26 cellular contexts compared by ENCODE assay signal in genomic region chr9:128384801-128385492, GRCh38. TPM values are rescaled to one million over a fixed set of nuclear protein-coding genes. Genes with fewer than 3 reads are reported as not detected.
DNase-seq lines count a peak whose midpoint lies in the region; ATAC-seq, FAIRE-seq and TF ChIP-seq lines count a peak whose summit lies in the region.
"Had no signal": no experiment of that assay in that cellular context is flagged by ENCODE, and none has a peak within 500 bp of the region (broad histone marks: within the 10 kb centered on the region; RNA-seq: fewer than 3 reads in every experiment).

No MANE protein-coding gene starts in this region.

- H3K27me3 ChIP-seq in IMR-90 (ENCODE audit: control insufficient read depth, insufficient read depth, low read length), result no peaks in the 10 kb centered on the region
- peaks cover 96% of the 10 kb centered on the region for H3K27me3 ChIP-seq in iPS-20b (ENCODE audit: insufficient read depth, low read length)
- H3K27me3 ChIP-seq in HepG2 (ENCODE audit: control insufficient read depth in 1 of 2, insufficient read depth in 2 of 2, low read length in 2 of 2), result no peaks in the 10 kb centered on the region
- H3K27me3 ChIP-seq: BE2C, gastrocnemius medialis, ovary, suprapubic skin, uterus had no signal

- no CpG with 5 or more reads among the region's 7 CpGs for WGBS in IMR-90 (ENCODE audit: extremely low coverage in 2 of 2, insufficient read length in 1 of 2), 2 experiments
- WGBS in HepG2 (ENCODE audit: low lambda C conversion rate), result 95% methylated on average over 7 of the region's 7 CpGs

- no peak overlapping the region for H4K8ac ChIP-seq in IMR-90 (ENCODE audit: low read depth in 2 of 2, low read length in 2 of 2)

- no peak for TF ChIP-seq EP300 in HepG2 (IDR thresholded peaks at IDR 0.05; ENCODE audit: low read depth in 2 of 2, low read length in 2 of 2)
- no peak for TF ChIP-seq EP300 in HepG2 (CRISPR knock-in tag; IDR thresholded peaks at IDR 0.05; ENCODE audit: borderline replicate concordance)

- intact Hi-C loops in IMR-90 (cut with micrococcal nuclease) (no loop called here), HepG2 (cut with micrococcal nuclease; ENCODE audit: unreplicated experiment) (no loop called here)

- no peak for TF ChIP-seq RAD21 in IMR-90 (IDR thresholded peaks at IDR 0.05; ENCODE audit: low read length)
- TF ChIP-seq RAD21 in HepG2 (CRISPR knock-in tag; IDR thresholded peaks at IDR 0.05), result no peak

- TF ChIP-seq CTCF in IMR-90 (conservative IDR thresholded peaks at IDR 0.05; ENCODE audit: low read depth, low read length) (no peak), HepG2 (CRISPR knock-in tag; IDR thresholded peaks at IDR 0.05) (no peak)

- H3K9me1 ChIP-seq in IMR-90 (ENCODE audit: insufficient read depth, low read length), result peaks cover 7% of the 10 kb centered on the region; the same call in 1 of the 2 replicates

- H3K23ac ChIP-seq in IMR-90 (ENCODE audit: low read depth, low read length), result no peak overlapping the region

- no peak overlapping the region for H3K56ac ChIP-seq in IMR-90 (ENCODE audit: extremely low read depth, insufficient read depth, low read length)

- FAIRE-seq in HepG2 (lab: Jason Lieb, UNC), result no peak
- FAIRE-seq: RCC 7860 had no signal

- DNase-seq in IMR-90 (no peak), caudate nucleus (lab: John Stamatoyannopoulos, UW) (no peak), substantia nigra (lab: John Stamatoyannopoulos, UW) (no peak), HepG2 (ENCODE audit: low spot score) (no peak), HEK293T (ENCODE audit: extremely low spot score) (no peak), D341Med (ENCODE audit: low spot score) (no peak)
- DNase-seq: activated CD4-positive, alpha-beta T cell treated with anti-CD3 and anti-CD28 coated beads for 48 hours; activated CD8-positive, alpha-beta memory T cell treated with anti-CD3 and anti-CD28 coated beads for 24 hours; activated naive CD8-positive, alpha-beta T cell treated with anti-CD3 and anti-CD28 coated beads, Interleukin-2, amount 10 ng/mL, durations not matched to agents 7 days and 5 days; activated T-cell treated with anti-CD3 and anti-CD28 coated beads for 4 hours; BE2C; dermis blood vessel endothelial cell; gastrocnemius medialis; GDM1; left colon; NCI-H1048; NCI-H1694; NCI-H446 treated with DMSO at 0.1 percent for 48 hours; ovary; SIG-M5; stimulated activated naive CD4-positive, alpha-beta T cell; uterus had no signal

- no peak overlapping the region for H2BK120ac ChIP-seq in IMR-90 (ENCODE audit: low read depth, low read length)

- H3K4me2 ChIP-seq in IMR-90 (ENCODE audit: low read depth, low read length) (no peak overlapping the region), HepG2 (ENCODE audit: low read depth, low read length) (no peak overlapping the region)

- in situ Hi-C loops in IMR-90 (cut with MboI; ENCODE audit: low sequenced_read_pairs) (no loop called here), HepG2 (cut with HindIII; ENCODE audit: extremely low pct_ligation_motif_present, low pct_unique_long_range_greater_than_20kb) (no loop called here)

- no peak overlapping the region for H2AK5ac ChIP-seq in IMR-90 (ENCODE audit: low read depth, low read length)

- CTCF ChIA-PET in IMR-90 (lab: Yijun Ruan, JAX) (no interaction called here), HepG2 (lab: Yijun Ruan, JAX; ENCODE audit: low intra/inter-chr PET ratio, low total read pairs) (no interaction called here), HEK293T (lab: Yijun Ruan, JAX) (no interaction called here)

- no peak overlapping the region for H3K4ac ChIP-seq in IMR-90 (ENCODE audit: low read depth, low read length)

- H3K36me3 ChIP-seq in IMR-90 (ENCODE audit: control insufficient read depth, insufficient read depth, low read length), result peaks cover 48% of the 10 kb centered on the region
- H3K36me3 ChIP-seq in iPS-20b (ENCODE audit: insufficient read depth, low read depth, low read length), result peaks cover 24% of the 10 kb centered on the region
- H3K36me3 ChIP-seq in HepG2 (replicated peaks in 1 of 2; ENCODE audit: control insufficient read depth in 1 of 2, insufficient read depth in 2 of 2, low read length in 2 of 2), result peaks cover 26 to 64% of the 10 kb centered on the region in 2 experiments
- H3K36me3 ChIP-seq: ovary, uterus had no signal

- H3K79me2 ChIP-seq in HepG2 (ENCODE audit: insufficient read depth, low read length), result no peaks in the 10 kb centered on the region

- H2BK20ac ChIP-seq in IMR-90 (ENCODE audit: low read depth, low read length), result no peak overlapping the region

- H4K91ac ChIP-seq in IMR-90 (ENCODE audit: insufficient read depth, low read depth, low read length), result no peak overlapping the region

- H2AK9ac ChIP-seq in IMR-90 (replicated peaks; ENCODE audit: low read depth, low read length, poor library complexity), result peak overlapping the region; percentile 19

- POLR2A ChIA-PET in IMR-90 (lab: Charles Lee; ENCODE audit: unreplicated experiment), result no interaction called here
- POLR2A ChIA-PET in HepG2 (lab: Yijun Ruan, JAX), result no interaction called here
- POLR2A ChIA-PET in HEK293T (lab: Yijun Ruan, JAX), result interaction anchor here (3.5 kb wide), 1 partner anchor 14 kb away, joined by 16 read pairs; the partner anchor contains the start of gene URM1

- H4K5ac ChIP-seq in IMR-90 (ENCODE audit: low read depth, low read length), result no peak overlapping the region

- H4K20me1 ChIP-seq in IMR-90 (ENCODE audit: insufficient read depth, low read length) (peaks cover 11% of the 10 kb centered on the region; the same call in 1 of the 2 replicates), HepG2 (ENCODE audit: insufficient read depth, low read length) (no peaks in the 10 kb centered on the region; the same call in 1 of the 2 replicates)

- no peak overlapping the region for H3K18ac ChIP-seq in IMR-90 (ENCODE audit: low read depth, low read length)

- dilution Hi-C loops in IMR-90 (cut with HindIII; ENCODE audit: low sequenced_read_pairs, unreplicated experiment), result no loop called here

- no peak overlapping the region for H2BK15ac ChIP-seq in IMR-90 (ENCODE audit: low read depth, low read length)

- no peak overlapping the region for H2BK5ac ChIP-seq in IMR-90 (ENCODE audit: low read depth, low read length, poor library complexity, severe bottlenecking)

- H2AFZ ChIP-seq in IMR-90 (replicated peaks; ENCODE audit: low read length, poor library complexity), result peak overlapping the region; percentile 14
- H2AFZ ChIP-seq in HepG2 (ENCODE audit: low read length), result no peak overlapping the region

- ATAC-seq in IMR-90 (ENCODE audit: low read depth) (no peak), HepG2 (no peak)
- ATAC-seq: gastrocnemius medialis; left colon; natural killer cell treated with Interleukin-12 subunit alpha and Interleukin-12 subunit beta and Interleukin-15 and Interleukin-18, amount 100 ng/mL, for 72 hours had no signal

- H3K9ac ChIP-seq in IMR-90 (ENCODE audit: low read depth, low read length) (no peak overlapping the region), iPS-20b (ENCODE audit: low read depth, low read length) (no peak overlapping the region), HepG2 (ENCODE audit: insufficient read depth, low read depth, low read length) (no peak overlapping the region)

- H3K14ac ChIP-seq in IMR-90 (replicated peaks; ENCODE audit: low read depth, low read length), result no peak overlapping the region

- H3K4me3 ChIP-seq in IMR-90 (ENCODE audit: insufficient read depth, low read depth, low read length), result no peak overlapping the region
- H3K4me3 ChIP-seq in iPS-20b (ENCODE audit: low read length), result peak overlapping the region; percentile 2
- H3K4me3 ChIP-seq in HepG2 (replicated peaks in 1 of 3; ENCODE audit: insufficient read depth in 1 of 3, low read depth in 2 of 3, low read length in 3 of 3), result no peak overlapping the region
- H3K4me3 ChIP-seq: gastrocnemius medialis, ovary, suprapubic skin, uterus had no signal

- H3K27ac ChIP-seq in IMR-90 (ENCODE audit: insufficient read depth, low read length), result no peak overlapping the region
- H3K27ac ChIP-seq in caudate nucleus (ENCODE audit: low read depth, low read length), result peak overlapping the region; percentile 98
- no peak overlapping the region for H3K27ac ChIP-seq in iPS-20b (ENCODE audit: low read length)
- peak overlapping the region; percentile 100 for H3K27ac ChIP-seq in substantia nigra (ENCODE audit: low read depth, low read length, poor library complexity, severe bottlenecking)
- no peak overlapping the region for H3K27ac ChIP-seq in HepG2 (ENCODE audit: extremely low read length, insufficient read depth, low read length)
- H3K27ac ChIP-seq: gastrocnemius medialis, ovary, suprapubic skin, uterus had no signal

- H3K79me1 ChIP-seq in IMR-90 (ENCODE audit: low read depth in 1 of 2, low read length in 2 of 2), result peaks cover 7 to 52% of the 10 kb centered on the region in 2 experiments

- H3K9me3 ChIP-seq in IMR-90 (ENCODE audit: control insufficient read depth, insufficient read depth, low read length), result no peaks in the 10 kb centered on the region
- no peaks in the 10 kb centered on the region for H3K9me3 ChIP-seq in iPS-20b (ENCODE audit: insufficient read depth, low read depth, low read length)
- H3K9me3 ChIP-seq in HepG2 (ENCODE audit: low read length), result no peaks in the 10 kb centered on the region
- H3K9me3 ChIP-seq: BE2C, gastrocnemius medialis, ovary, suprapubic skin, uterus had no signal

- TF ChIP-seq POLR2A in IMR-90 (IDR thresholded peaks at IDR 0.05; ENCODE audit: low read depth, low read length), result no peak
- TF ChIP-seq POLR2A in HepG2 (IDR thresholded peaks at IDR 0.05; ENCODE audit: insufficient read depth in 1 of 2, low read depth in 2 of 2, low read length in 2 of 2), result no peak

- H3K4me1 ChIP-seq in IMR-90 (ENCODE audit: control insufficient read depth, insufficient read depth, low read length), result no peaks in the 10 kb centered on the region
- H3K4me1 ChIP-seq in iPS-20b (ENCODE audit: insufficient read depth, low read length), result peaks cover 39% of the 10 kb centered on the region
- H3K4me1 ChIP-seq in HepG2 (ENCODE audit: insufficient read depth, low read length), result no peaks in the 10 kb centered on the region
- H3K4me1 ChIP-seq: suprapubic skin, uterus had no signal

- BruUV-seq in IMR-90 (replicated peaks; lab: Mats Ljungman, UMichigan) (no TSS peak), HepG2 (replicated peaks; lab: Mats Ljungman, UMichigan) (no TSS peak)

RNA-seq across cellular contexts. Expression of gene URM1, which starts 13.8 kb away (rescaled TPM):
- 20.6 and 33.2 TPM in 2 replicates for total RNA-seq in IMR-90 (2012; rRNA removed)
- 66.9 and 75.6 TPM in 2 replicates for polyA plus RNA-seq in IMR-90 (2012; rRNA removed)
- polyA plus RNA-seq in IMR-90 (2012; cell fraction: cytosol; rRNA removed), result 42.4 and 45.7 TPM in 2 replicates
- 41.8 and 56.7 TPM in 2 replicates for polyA plus RNA-seq in IMR-90 (2012; cell fraction: nucleus; rRNA removed; ENCODE audit: low replicate concordance)
- total RNA-seq in HepG2 (2016; rRNA removed; fragmentation: Illumina TruSeq; extraction: Trizol), result 37.1 and 42.1 TPM in 2 replicates
- total RNA-seq in HepG2 (2016; cell fraction: cytosol; rRNA removed; fragmentation: Illumina TruSeq; extraction: Trizol; ENCODE audit: low read depth), result 7.2 and 8.5 TPM in 2 replicates
- 34.5 and 46.1 TPM in 2 replicates for total RNA-seq in HepG2 (2016; cell fraction: insoluble cytoplasmic fraction; rRNA removed; fragmentation: Illumina TruSeq; extraction: Trizol)
- 23.0 and 25.4 TPM in 2 replicates for total RNA-seq in HepG2 (2016; cell fraction: membrane; rRNA removed; fragmentation: Illumina TruSeq; extraction: Trizol)
- total RNA-seq in HepG2 (2016; cell fraction: nucleus; rRNA removed; fragmentation: Illumina TruSeq; extraction: Trizol), result 19.0 and 24.0 TPM in 2 replicates
- polyA plus RNA-seq in HepG2 (2011; rRNA removed), result 41.3 and 51.5 TPM in 2 replicates
- 28.0 and 37.2 TPM in 2 replicates for polyA plus RNA-seq in HepG2 (2011; cell fraction: cytosol; rRNA removed)
- polyA plus RNA-seq in HepG2 (2011; cell fraction: nucleus; rRNA removed), result 80.9 and 98.9 TPM in 2 replicates
- polyA plus RNA-seq in HepG2 (2012), result 44.2 and 48.1 TPM in 2 replicates
- 12.6 and 15.0 TPM in 2 replicates for polyA plus RNA-seq in HepG2 (2016; cell fraction: cytosol; fragmentation: Illumina TruSeq; extraction: Trizol; ENCODE audit: low read depth)
- 55.0 and 56.0 TPM in 2 replicates for polyA plus RNA-seq in HepG2 (2016; cell fraction: insoluble cytoplasmic fraction; fragmentation: Illumina TruSeq; extraction: Trizol; ENCODE audit: low read depth)
- 24.9 and 27.1 TPM in 2 replicates for polyA plus RNA-seq in HepG2 (2016; cell fraction: membrane; fragmentation: Illumina TruSeq; extraction: Trizol; ENCODE audit: low read depth)
- 49.6 and 53.8 TPM in 2 replicates for polyA plus RNA-seq in HepG2 (2016; cell fraction: nucleus; fragmentation: Illumina TruSeq; extraction: Trizol; ENCODE audit: insufficient read depth, low read depth)
- 55.9 and 116 TPM in 2 replicates for polyA minus RNA-seq in HepG2 (2011; rRNA and poly(A)+ RNA removed; ENCODE audit: low replicate concordance)
- 13.8 and 16.4 TPM in 2 replicates for polyA minus RNA-seq in HepG2 (2011; cell fraction: cytosol; rRNA and poly(A)+ RNA removed)
- polyA minus RNA-seq in HepG2 (2011; cell fraction: nucleus; rRNA and poly(A)+ RNA removed), result 11.3 and 16.7 TPM in 2 replicates

RNA-seq across cellular contexts. Expression of gene CERCAM, which starts 35.7 kb away (rescaled TPM):
- total RNA-seq in IMR-90 (2012; rRNA removed) (15.1 and 16.1 TPM in 2 replicates), HepG2 (2016; rRNA removed; fragmentation: Illumina TruSeq; extraction: Trizol) (4.2 and 9.0 TPM in 2 replicates)
- polyA plus RNA-seq in IMR-90 (2012; rRNA removed) (118 and 146 TPM in 2 replicates), HepG2 (2011; rRNA removed) (17.1 and 19.6 TPM in 2 replicates)
- 284 and 310 TPM in 2 replicates for polyA plus RNA-seq in IMR-90 (2012; cell fraction: cytosol; rRNA removed)
- polyA plus RNA-seq in IMR-90 (2012; cell fraction: nucleus; rRNA removed; ENCODE audit: low replicate concordance), result 98.6 and 199 TPM in 2 replicates
- total RNA-seq in HepG2 (2016; cell fraction: cytosol; rRNA removed; fragmentation: Illumina TruSeq; extraction: Trizol; ENCODE audit: low read depth), result 3.2 and 3.4 TPM in 2 replicates
- total RNA-seq in HepG2 (2016; cell fraction: insoluble cytoplasmic fraction; rRNA removed; fragmentation: Illumina TruSeq; extraction: Trizol), result 2.8 and 8.0 TPM in 2 replicates
- total RNA-seq in HepG2 (2016; cell fraction: membrane; rRNA removed; fragmentation: Illumina TruSeq; extraction: Trizol), result 5.1 TPM in 2 replicates
- 10.5 and 11.6 TPM in 2 replicates for total RNA-seq in HepG2 (2016; cell fraction: nucleus; rRNA removed; fragmentation: Illumina TruSeq; extraction: Trizol)
- 15.6 and 24.7 TPM in 2 replicates for polyA plus RNA-seq in HepG2 (2011; cell fraction: cytosol; rRNA removed)
- 52.1 and 62.8 TPM in 2 replicates for polyA plus RNA-seq in HepG2 (2011; cell fraction: nucleus; rRNA removed)
- polyA plus RNA-seq in HepG2 (2012), result 5.9 and 7.0 TPM in 2 replicates
- polyA plus RNA-seq in HepG2 (2016; cell fraction: cytosol; fragmentation: Illumina TruSeq; extraction: Trizol; ENCODE audit: low read depth), result 4.7 and 5.3 TPM in 2 replicates
- polyA plus RNA-seq in HepG2 (2016; cell fraction: insoluble cytoplasmic fraction; fragmentation: Illumina TruSeq; extraction: Trizol; ENCODE audit: low read depth), result 3.9 and 4.0 TPM in 2 replicates
- polyA plus RNA-seq in HepG2 (2016; cell fraction: membrane; fragmentation: Illumina TruSeq; extraction: Trizol; ENCODE audit: low read depth), result 6.5 and 7.0 TPM in 2 replicates
- polyA plus RNA-seq in HepG2 (2016; cell fraction: nucleus; fragmentation: Illumina TruSeq; extraction: Trizol; ENCODE audit: insufficient read depth, low read depth), result 18.8 and 19.8 TPM in 2 replicates
- 1.3 and 29.5 TPM in 2 replicates for polyA minus RNA-seq in HepG2 (2011; rRNA and poly(A)+ RNA removed; ENCODE audit: low replicate concordance)
- 9.5 and 10.8 TPM in 2 replicates for polyA minus RNA-seq in HepG2 (2011; cell fraction: cytosol; rRNA and poly(A)+ RNA removed)
- 8.8 and 10.6 TPM in 2 replicates for polyA minus RNA-seq in HepG2 (2011; cell fraction: nucleus; rRNA and poly(A)+ RNA removed)

RNA-seq across cellular contexts. Expression of gene SLC27A4, which starts 44.6 kb away (rescaled TPM):
- 9.2 and 9.7 TPM in 2 replicates for total RNA-seq in IMR-90 (2012; rRNA removed)
- 13.7 and 14.8 TPM in 2 replicates for polyA plus RNA-seq in IMR-90 (2012; rRNA removed)
- polyA plus RNA-seq in IMR-90 (2012; cell fraction: cytosol; rRNA removed), result 11.7 and 14.4 TPM in 2 replicates
- polyA plus RNA-seq in IMR-90 (2012; cell fraction: nucleus; rRNA removed; ENCODE audit: low replicate concordance), result 10.3 and 25.2 TPM in 2 replicates
- total RNA-seq in HepG2 (2016; rRNA removed; fragmentation: Illumina TruSeq; extraction: Trizol), result 9.3 and 18.8 TPM in 2 replicates
- 6.3 and 6.8 TPM in 2 replicates for total RNA-seq in HepG2 (2016; cell fraction: cytosol; rRNA removed; fragmentation: Illumina TruSeq; extraction: Trizol; ENCODE audit: low read depth)
- 8.9 and 19.1 TPM in 2 replicates for total RNA-seq in HepG2 (2016; cell fraction: insoluble cytoplasmic fraction; rRNA removed; fragmentation: Illumina TruSeq; extraction: Trizol)
- total RNA-seq in HepG2 (2016; cell fraction: membrane; rRNA removed; fragmentation: Illumina TruSeq; extraction: Trizol), result 17.4 and 19.4 TPM in 2 replicates
- 16.1 and 21.0 TPM in 2 replicates for total RNA-seq in HepG2 (2016; cell fraction: nucleus; rRNA removed; fragmentation: Illumina TruSeq; extraction: Trizol)
- polyA plus RNA-seq in HepG2 (2011; rRNA removed), result 10.6 and 16.9 TPM in 2 replicates
- polyA plus RNA-seq in HepG2 (2011; cell fraction: cytosol; rRNA removed), result 12.5 and 14.4 TPM in 2 replicates
- polyA plus RNA-seq in HepG2 (2011; cell fraction: nucleus; rRNA removed), result 30.1 and 31.3 TPM in 2 replicates
- 11.0 and 16.6 TPM in 2 replicates for polyA plus RNA-seq in HepG2 (2012)
- 5.9 and 7.6 TPM in 2 replicates for polyA plus RNA-seq in HepG2 (2016; cell fraction: cytosol; fragmentation: Illumina TruSeq; extraction: Trizol; ENCODE audit: low read depth)
- 10.5 and 13.4 TPM in 2 replicates for polyA plus RNA-seq in HepG2 (2016; cell fraction: insoluble cytoplasmic fraction; fragmentation: Illumina TruSeq; extraction: Trizol; ENCODE audit: low read depth)
- polyA plus RNA-seq in HepG2 (2016; cell fraction: membrane; fragmentation: Illumina TruSeq; extraction: Trizol; ENCODE audit: low read depth), result 14.0 and 17.0 TPM in 2 replicates
- polyA plus RNA-seq in HepG2 (2016; cell fraction: nucleus; fragmentation: Illumina TruSeq; extraction: Trizol; ENCODE audit: insufficient read depth, low read depth), result 30.8 and 31.8 TPM in 2 replicates
- 44.7 and 85.4 TPM in 2 replicates for polyA minus RNA-seq in HepG2 (2011; rRNA and poly(A)+ RNA removed; ENCODE audit: low replicate concordance)
- 11.3 and 17.5 TPM in 2 replicates for polyA minus RNA-seq in HepG2 (2011; cell fraction: cytosol; rRNA and poly(A)+ RNA removed)
- 9.3 and 12.4 TPM in 2 replicates for polyA minus RNA-seq in HepG2 (2011; cell fraction: nucleus; rRNA and poly(A)+ RNA removed)

Comparison
In these comparisons a context has a peak if more than half of its experiments do, and no peak if none do; other contexts are left out.
1. H3K27ac ChIP-seq: peak in caudate nucleus (single experiment) and substantia nigra (single experiment); none in IMR-90 (single experiment), iPS-20b (single experiment) and HepG2 (single experiment).